ENCODE assay signal across 9 cellular contexts in genomic region chr1:213484758-213485157, GRCh38.
"Had no signal": no experiment of that assay in that cellular context is flagged by ENCODE, and none has a peak within 500 bp of the region (broad histone marks: within the 10 kb centered on the region; RNA-seq: fewer than 3 reads in every experiment).

No MANE protein-coding gene starts in this region.

- DNase-seq: GM23248, GOT3, H7, H9, HCEC 1CT, HFFc6 had no signal

- ATAC-seq: GM23338, HCT116 had no signal

- H3K27ac ChIP-seq: GM23248 had no signal

- H3K36me3 ChIP-seq: HAP-1 had no signal

- H3K4me1 ChIP-seq: HAP-1 had no signal

- H3K4me3 ChIP-seq: GM23248, GM23338, HAP-1 had no signal

- H3K9me3 ChIP-seq: HAP-1 had no signal
